Comparison of ENCODE assay signal across 27 cellular contexts in genomic region chr3:185511711-185512110, GRCh38. TPM values are rescaled to one million over a fixed set of nuclear protein-coding genes. Genes with fewer than 3 reads are reported as not detected.
"Had no signal": no experiment of that assay in that cellular context is flagged by ENCODE, and none has a peak within 500 bp of the region (broad histone marks: within the 10 kb centered on the region; RNA-seq: fewer than 3 reads in every experiment).

No MANE protein-coding gene starts in this region.

- H3K36me3 ChIP-seq: neural progenitor cell, prostate gland, spleen, suprapubic skin, uterus had no signal

- H2AFZ ChIP-seq: neural progenitor cell had no signal

- H3K4me1 ChIP-seq: neural progenitor cell, pancreas, prostate gland, spleen, suprapubic skin, testis, tibial artery, transverse colon, upper lobe of right lung, uterus had no signal

- H3K4me3 ChIP-seq: neural progenitor cell, pancreas, prostate gland, skin epidermis, spleen, suprapubic skin, testis, tibial artery, transverse colon, upper lobe of right lung, uterus had no signal

- ATAC-seq: naive thymus-derived CD4-positive, alpha-beta T cell; natural killer cell; pancreas; right cardiac atrium; sciatic nerve; stimulated activated memory B cell treated with anti-CD40 and anti-IgM and Interleukin-4, amounts not matched to agents 10 μg/mL and 1 μg/mL and 100 μg/mL, for 72 hours; stimulated activated naive CD8-positive, alpha-beta T cell treated with anti-CD3 and anti-CD28 coated beads, Interleukin-15, amount 100 ng/mL, for 72 hours; stimulated activated naive CD8-positive, alpha-beta T cell treated with anti-CD3 and anti-CD28 coated beads, Interleukin-15, Interleukin-2, amounts not matched to agents 100 U/mL and 50 U/mL, for 24 hours; upper lobe of right lung had no signal

- H3K4me2 ChIP-seq: neural progenitor cell had no signal

- H3K27me3 ChIP-seq: pancreas, suprapubic skin, testis, transverse colon, upper lobe of right lung, uterus had no signal

- FAIRE-seq: pancreas had no signal

- DNase-seq: naive thymus-derived CD4-positive, alpha-beta T cell; natural killer cell; occipital lobe; pancreas; right cardiac atrium; spleen; stimulated activated CD4-positive, alpha-beta T cell treated with anti-CD3 and anti-CD28 coated beads, Interleukin-12 subunit alpha, Interleukin-12 subunit beta, amount 100 ng/mL, for 4 hours; stimulated activated CD4-positive, alpha-beta T cell treated with anti-CD3 and anti-CD28 coated beads, Interleukin-1b, Interleukin-23, amount 100 ng/mL, for 48 hours; stimulated activated CD4-positive, alpha-beta T cell treated with anti-CD3 and anti-CD28 coated beads, Interleukin-4, amount 100 ng/mL, for 1 hour; stimulated activated CD4-positive, alpha-beta T cell treated with anti-CD3 and anti-CD28 coated beads, Interleukin-4, amount 100 ng/mL, for 4 hours; stimulated activated CD8-positive, alpha-beta memory T cell treated with anti-CD3 and anti-CD28 coated beads, Interleukin-4, amount 100 ng/mL, for 48 hours; stimulated activated naive CD4-positive, alpha-beta T cell; stimulated activated naive CD8-positive, alpha-beta T cell treated with anti-CD3 and anti-CD28 coated beads, Interleukin-15, amount 100 ng/mL, for 72 hours; stimulated activated naive CD8-positive, alpha-beta T cell treated with anti-CD3 and anti-CD28 coated beads, Interleukin-15, Interleukin-2, amounts not matched to agents 100 U/mL and 50 U/mL, for 24 hours; substantia nigra; testis; tibial artery; transverse colon; upper lobe of right lung; uterus had no signal

- H3K9me3 ChIP-seq: pancreas, prostate gland, spleen, suprapubic skin, testis, tibial artery, transverse colon, upper lobe of right lung, uterus had no signal

- H3K9ac ChIP-seq: neural progenitor cell had no signal

- H3K27ac ChIP-seq: neural progenitor cell, pancreas, prostate gland, skin epidermis, spleen, suprapubic skin, testis, tibial artery, transverse colon, upper lobe of right lung, uterus had no signal

RNA-seq across cellular contexts. Expression of gene LIPH, which starts 40.7 kb away (rescaled TPM):
- total RNA-seq: naive thymus-derived CD4-positive, alpha-beta T cell; occipital lobe; osteocyte had no signal
- polyA plus RNA-seq: naive thymus-derived CD4-positive, alpha-beta T cell had no signal
